ENCODE assay signal across 2 cellular contexts in genomic region chr22:24796860-24797259, GRCh38.
TF ChIP-seq lines count a peak whose summit lies in the region.

No MANE protein-coding gene starts in this region.

TF ChIP-seq in HepG2, 621 proteins besides CTCF, POLR2A, EP300 and RAD21:
- TF ChIP-seq MAFK (conservative IDR thresholded peaks at IDR 0.05 in 1 of 2, IDR thresholded peaks at IDR 0.05 in 1 of 2; ENCODE audit: low read length in 2 of 2) (peak; percentile 52 to 69; a peak in 3 of 4 replicates), ZMYM4 (CRISPR knock-in tag; IDR thresholded peaks at IDR 0.05) (no peak), TIGD3 (CRISPR knock-in tag; IDR thresholded peaks at IDR 0.05; ENCODE audit: borderline replicate concordance) (no peak), ZKSCAN1 (IDR thresholded peaks at IDR 0.05; ENCODE audit: low read length) (no peak), ZNF780A (CRISPR knock-in tag; IDR thresholded peaks at IDR 0.05) (no peak), MAFF (IDR thresholded peaks at IDR 0.05; ENCODE audit: low read depth, low read length) (peak; percentile 37; the same call in 1 of the 2 replicates), CREB1 (IDR thresholded peaks at IDR 0.05) (peak; percentile 56), CREB1 (CRISPR knock-in tag; IDR thresholded peaks at IDR 0.05) (no peak), HBP1 (CRISPR knock-in tag; IDR thresholded peaks at IDR 0.05; ENCODE audit: low read depth) (no peak)
- TF ChIP-seq, protein P1, sequence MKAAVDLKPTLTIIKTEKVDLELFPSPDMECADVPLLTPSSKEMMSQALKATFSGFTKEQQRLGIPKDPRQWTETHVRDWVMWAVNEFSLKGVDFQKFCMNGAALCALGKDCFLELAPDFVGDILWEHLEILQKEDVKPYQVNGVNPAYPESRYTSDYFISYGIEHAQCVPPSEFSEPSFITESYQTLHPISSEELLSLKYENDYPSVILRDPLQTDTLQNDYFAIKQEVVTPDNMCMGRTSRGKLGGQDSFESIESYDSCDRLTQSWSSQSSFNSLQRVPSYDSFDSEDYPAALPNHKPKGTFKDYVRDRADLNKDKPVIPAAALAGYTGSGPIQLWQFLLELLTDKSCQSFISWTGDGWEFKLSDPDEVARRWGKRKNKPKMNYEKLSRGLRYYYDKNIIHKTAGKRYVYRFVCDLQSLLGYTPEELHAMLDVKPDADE (CRISPR knock-in tag; IDR thresholded peaks at IDR 0.05) = no peak

TF ChIP-seq in H1, 55 proteins besides CTCF, POLR2A, EP300 and RAD21:
- TF ChIP-seq TBP (IDR thresholded peaks at IDR 0.05; ENCODE audit: low read depth, low read length) (no peak), FOSL1 (IDR thresholded peaks at IDR 0.05; ENCODE audit: insufficient read depth, low read depth, low read length) (no peak), HDAC6 (IDR thresholded peaks at IDR 0.05; ENCODE audit: low read depth, low read length) (no peak), CBX5 (IDR thresholded peaks at IDR 0.05; ENCODE audit: low read depth, low read length) (no peak), BRCA1 (IDR thresholded peaks at IDR 0.05; ENCODE audit: low read depth, low read length) (no peak), TAF1 (IDR thresholded peaks at IDR 0.05; ENCODE audit: low read depth, low read length) (no peak), GABPA (IDR thresholded peaks at IDR 0.05; ENCODE audit: borderline replicate concordance, insufficient read depth, low read length) (no peak), RXRA (IDR thresholded peaks at IDR 0.05; ENCODE audit: insufficient read depth, low read depth, low read length) (no peak), SIN3A (conservative IDR thresholded peaks at IDR 0.05 in 1 of 2, IDR thresholded peaks at IDR 0.05 in 1 of 2; ENCODE audit: low read depth in 1 of 2, low read length in 2 of 2) (no peak), CHD2 (IDR thresholded peaks at IDR 0.05; ENCODE audit: low read length) (no peak), JUN (IDR thresholded peaks at IDR 0.05; ENCODE audit: low read depth, low read length) (no peak), SAP30 (IDR thresholded peaks at IDR 0.05; ENCODE audit: insufficient read depth, insufficient replicate concordance, low read length) (no peak), KDM5A (IDR thresholded peaks at IDR 0.05; ENCODE audit: low read length) (no peak), SIRT6 (IDR thresholded peaks at IDR 0.05; ENCODE audit: low read length) (no peak), TAF7 (optimal IDR thresholded peaks at IDR 0.05; ENCODE audit: borderline replicate concordance, low read depth, low read length) (no peak), NANOG (IDR thresholded peaks at IDR 0.05; ENCODE audit: insufficient read depth, low read depth, low read length, poor library complexity, severe bottlenecking) (no peak), CHD7 (IDR thresholded peaks at IDR 0.05; ENCODE audit: insufficient replicate concordance, low read length) (no peak), BACH1 (IDR thresholded peaks at IDR 0.05; ENCODE audit: low read length) (no peak), CHD1 (IDR thresholded peaks at IDR 0.05; ENCODE audit: low read depth, low read length) (no peak)
